ENCODE assay signal across 1 cellular context in genomic region chr17:47301161-47301560, GRCh38.
A peak's percentile ranks its signal among the peaks of the same experiment; 100 is the strongest.
TF ChIP-seq lines count a peak whose summit lies in the region.

No MANE protein-coding gene starts in this region.

TF ChIP-seq in endothelial cell of umbilical vein, 7 proteins besides CTCF, POLR2A, EP300 and RAD21:
- TF ChIP-seq GATA2 (IDR thresholded peaks at IDR 0.05; ENCODE audit: insufficient read depth, insufficient read length, low read depth, low read length) = peak; percentile 10
- no peak for TF ChIP-seq JUN (IDR thresholded peaks at IDR 0.05; ENCODE audit: borderline replicate concordance, insufficient read depth, insufficient read length, low read depth)
TF ChIP-seq in endothelial cell of umbilical vein: peak in this region for 1.
